1 cellular context compared by ENCODE assay signal in genomic region chr3:27281671-27282150, GRCh38.
A peak's percentile ranks its signal among the peaks of the same experiment; 100 is the strongest.
TF ChIP-seq lines count a peak whose summit lies in the region.

No MANE protein-coding gene starts in this region.

TF ChIP-seq in HepG2, 621 proteins besides CTCF, POLR2A, EP300 and RAD21 (continued from another document and continues in another):
- TF ChIP-seq HNRNPH1 (optimal IDR thresholded peaks at IDR 0.05; ENCODE audit: low read depth, low read length) (no peak), ZKSCAN8 (CRISPR knock-in tag; IDR thresholded peaks at IDR 0.05; ENCODE audit: borderline replicate concordance) (no peak), IKZF1 (IDR thresholded peaks at IDR 0.05) (no peak), PRDM15 (CRISPR knock-in tag; IDR thresholded peaks at IDR 0.05) (no peak), ZBTB25 (CRISPR knock-in tag; IDR thresholded peaks at IDR 0.05) (peak; percentile 41; the same call in 1 of the 2 replicates), RERE (CRISPR knock-in tag; IDR thresholded peaks at IDR 0.05; ENCODE audit: low read depth) (peak; percentile 60; the same call in 1 of the 2 replicates), ZFYVE20 (CRISPR knock-in tag; IDR thresholded peaks at IDR 0.05; ENCODE audit: borderline replicate concordance, low read depth) (no peak), ZMAT3 (CRISPR knock-in tag; conservative IDR thresholded peaks at IDR 0.05) (no peak), ZNF260 (CRISPR knock-in tag; IDR thresholded peaks at IDR 0.05; ENCODE audit: borderline replicate concordance, low read depth) (no peak), DRAP1 (CRISPR knock-in tag; IDR thresholded peaks at IDR 0.05) (peak; percentile 31; the same call in 1 of the 2 replicates), ETS1 (CRISPR knock-in tag; IDR thresholded peaks at IDR 0.05) (no peak), NPAS2 (CRISPR knock-in tag; IDR thresholded peaks at IDR 0.05; ENCODE audit: borderline replicate concordance) (no peak), HDAC2 (CRISPR knock-in tag; IDR thresholded peaks at IDR 0.05) (peak; percentile 68), AFF4 (CRISPR knock-in tag; IDR thresholded peaks at IDR 0.05) (no peak), MLXIP (CRISPR knock-in tag; IDR thresholded peaks at IDR 0.05; ENCODE audit: borderline replicate concordance) (no peak), ZNF549 (CRISPR knock-in tag; IDR thresholded peaks at IDR 0.05) (no peak), ARID2 (CRISPR knock-in tag; IDR thresholded peaks at IDR 0.05; ENCODE audit: borderline replicate concordance) (no peak), RXRA (CRISPR knock-in tag; IDR thresholded peaks at IDR 0.05) (no peak), ZNF205 (CRISPR knock-in tag; IDR thresholded peaks at IDR 0.05) (no peak), MED1 (CRISPR knock-in tag; IDR thresholded peaks at IDR 0.05) (peak; percentile 66), ZNF530 (CRISPR knock-in tag; IDR thresholded peaks at IDR 0.05; ENCODE audit: low read depth) (no peak), ATF2 (CRISPR knock-in tag; IDR thresholded peaks at IDR 0.05) (peak; percentile 47; the same call in 1 of the 2 replicates), ZBTB2 (CRISPR knock-in tag; IDR thresholded peaks at IDR 0.05; ENCODE audit: low read depth) (no peak), CERS6 (CRISPR knock-in tag; IDR thresholded peaks at IDR 0.05) (no peak), ONECUT2 (CRISPR knock-in tag; IDR thresholded peaks at IDR 0.05) (no peak), ZFX (CRISPR knock-in tag; IDR thresholded peaks at IDR 0.05; ENCODE audit: low read depth) (peak; percentile 52), SALL2 (CRISPR knock-in tag; IDR thresholded peaks at IDR 0.05) (no peak), ZNF224 (CRISPR knock-in tag; IDR thresholded peaks at IDR 0.05) (no peak), SCMH1 (CRISPR knock-in tag; IDR thresholded peaks at IDR 0.05; ENCODE audit: borderline replicate concordance) (no peak), ZNF333 (CRISPR knock-in tag; IDR thresholded peaks at IDR 0.05; ENCODE audit: borderline replicate concordance) (no peak), MTA3 (CRISPR knock-in tag; IDR thresholded peaks at IDR 0.05) (no peak), NR0B2 (CRISPR knock-in tag; IDR thresholded peaks at IDR 0.05) (no peak), PAF1 (CRISPR knock-in tag; IDR thresholded peaks at IDR 0.05) (no peak), ZNF468 (CRISPR knock-in tag; IDR thresholded peaks at IDR 0.05) (no peak)
